In genomic region chr17:50719144-50719923, GRCh38 we compare ENCODE assay signal across 8 cellular contexts. TPM values are rescaled to one million over a fixed set of nuclear protein-coding genes. Genes with fewer than 3 reads are reported as not detected.
A peak's percentile ranks its signal among the peaks of the same experiment; 100 is the strongest.
DNase-seq lines count a peak whose midpoint lies in the region; ATAC-seq and TF ChIP-seq lines count a peak whose summit lies in the region.

Gene LUC7L3 (plus strand): TSS chr17:50719603. CDS start chr17:50719733, 130 bp downstream.

- BruUV-seq in mammary epithelial cell (replicated peaks; lab: Mats Ljungman, UMichigan) = TSS peak; percentile 88

- intact Hi-C loops in mammary epithelial cell (cut with micrococcal nuclease) = loop anchor here (1.0 to 5.0 kb wide), 2 partner anchors 12 to 233 kb away; partner anchors contain the start of gene ANKRD40

- peak; percentile 92 for ATAC-seq in HG03175 (IDR thresholded peaks at IDR 0.05; ENCODE audit: unreplicated experiment)

- H3K36me3 ChIP-seq in mammary epithelial cell (ENCODE audit: insufficient read depth, low read length) = peaks cover 3% of the 10 kb centered on the region

- H3K9ac ChIP-seq in mammary epithelial cell (ENCODE audit: insufficient read depth, low read length) = peak within 1 kb of the TSS; percentile 98

- TF ChIP-seq CTCF in AG04450 (IDR thresholded peaks at IDR 0.05; ENCODE audit: low read depth, low read length) (no peak), WI38 (IDR thresholded peaks at IDR 0.05; ENCODE audit: low read depth, low read length) (no peak), mammary epithelial cell (conservative IDR thresholded peaks at IDR 0.05 in 1 of 2, IDR thresholded peaks at IDR 0.05 in 1 of 2; ENCODE audit: extremely low read depth in 1 of 2, insufficient read depth in 1 of 2, low read depth in 1 of 2, low read length in 2 of 2) (no peak)

- peak; percentile 93 for TF ChIP-seq POLR2A in GM18951 (IDR thresholded peaks at IDR 0.05; ENCODE audit: extremely low read depth, insufficient read depth, insufficient read length)

- no peaks in the 10 kb centered on the region for H3K36me3 Mint-ChIP-seq in immature natural killer cell

- peak within 1 kb of the TSS; percentile 96 for H2AFZ ChIP-seq in mammary epithelial cell (ENCODE audit: low read depth, low read length)

- peaks cover 18% of the 10 kb centered on the region for H3K4me1 ChIP-seq in mammary epithelial cell (ENCODE audit: insufficient read depth, low read length)

- WGBS in mammary epithelial cell (ENCODE audit: low coverage, missing lambda C conversion rate) = 11% methylated on average over 15 of the region's 76 CpGs

- peak within 1 kb of the TSS; percentile 99 for H3K4me2 ChIP-seq in mammary epithelial cell (ENCODE audit: insufficient read depth, low read depth, low read length)

- H3K4me3 ChIP-seq in AG04450 (ENCODE audit: low read depth, low read length) (peak within 1 kb of the TSS; percentile 93), WI38 (ENCODE audit: low read depth, low read length) (peak within 1 kb of the TSS; percentile 96), mammary epithelial cell (replicated peaks in 1 of 3; ENCODE audit: insufficient read depth in 1 of 3, low read depth in 2 of 3, low read length in 3 of 3) (peak within 1 kb of the TSS; percentile 85 to 99 (median 86))

- H3K27ac Mint-ChIP-seq in immature natural killer cell = peak within 1 kb of the TSS; percentile 94 to 99 (median 98)

- H4K20me1 ChIP-seq in mammary epithelial cell (ENCODE audit: insufficient read depth, low read length) = peaks cover 16% of the 10 kb centered on the region

- H3K9me3 Mint-ChIP-seq in immature natural killer cell = no peaks in the 10 kb centered on the region

- H3K9me3 ChIP-seq in AG04450 (ENCODE audit: control insufficient read depth, insufficient read depth, low read length) (no peaks in the 10 kb centered on the region), mammary epithelial cell (replicated peaks; ENCODE audit: insufficient read depth, low read length) (no peaks in the 10 kb centered on the region)

- POLR2A ChIA-PET in AG04450 (lab: Yijun Ruan, JAX) = interaction anchor here (0.5 to 1.6 kb wide), 8 partner anchors 8 to 168 kb away, joined by 3 to 19 read pairs (median 6); partner anchors contain the start of genes ANKRD40 and TOB1

- H3K27me3 ChIP-seq in AG04450 (ENCODE audit: control insufficient read depth, insufficient read depth, low read length) (no peaks in the 10 kb centered on the region), mammary epithelial cell (ENCODE audit: insufficient read depth, low read length) (no peaks in the 10 kb centered on the region)

- peaks cover 12 to 14% (median 12%) of the 10 kb centered on the region in 3 donors for H3K27me3 Mint-ChIP-seq in immature natural killer cell (ENCODE audit: low read depth in 3 of 3)

- H3K79me2 ChIP-seq in mammary epithelial cell (ENCODE audit: insufficient read depth, low read length) = peaks cover 50% of the 10 kb centered on the region

- peaks cover 44 to 46% of the 10 kb centered on the region in 2 donors for H3K4me1 Mint-ChIP-seq in immature natural killer cell

- peak within 1 kb of the TSS; percentile 84 to 99 (median 98) for H3K4me3 Mint-ChIP-seq in immature natural killer cell

- DNase-seq in AG04450 (ENCODE audit: low read depth, low spot score) (peak; percentile 78), NCI-H2227 treated with DMSO at 0.1 percent for 48 hours (lab: John Stamatoyannopoulos, UW) (peak; percentile 95), mammary epithelial cell (peak; percentile 95), immature natural killer cell (peak; percentile 92 to 94 (median 92)), smooth muscle cell of the brain vasculature (ENCODE audit: low read depth, low spot score) (peak; percentile 80)

- H3K27ac ChIP-seq in AG04450 (ENCODE audit: low read depth, low read length) = peak within 1 kb of the TSS; percentile 96
- peak within 1 kb of the TSS; percentile 97 for H3K27ac ChIP-seq in mammary epithelial cell (ENCODE audit: insufficient read depth, low read depth, low read length)

- dilution Hi-C loops in mammary epithelial cell (cut with HindIII; ENCODE audit: low sequenced_read_pairs) = no loop called here

- CTCF ChIA-PET in AG04450 (lab: Charles Lee) (no interaction called here), mammary epithelial cell (lab: Charles Lee; ENCODE audit: low non-redundant PET) (no interaction called here)

- in situ Hi-C loops in GM18951 (cut with MboI; ENCODE audit: low sequenced_read_pairs, unreplicated experiment) (no loop called here), mammary epithelial cell (cut with MboI; ENCODE audit: low sequenced_read_pairs in 2 of 2) (no loop called here)

RNA-seq across cellular contexts. Expression of gene LUC7L3, which starts in this region (rescaled TPM):
- 70.6 and 120 TPM in 2 replicates for polyA plus RNA-seq in AG04450 (2011; rRNA removed)
- 11.0 and 15.2 TPM in 2 replicates for polyA minus RNA-seq in AG04450 (2011; rRNA and poly(A)+ RNA removed)
- 10 to 100 TPM; 13.5 to 83.9 TPM for total RNA-seq in mammary epithelial cell
- polyA plus RNA-seq in mammary epithelial cell = 54.1 TPM
- polyA minus RNA-seq in mammary epithelial cell = 21.9 TPM
- polyA plus RNA-seq in immature natural killer cell = 10 to 100 TPM; 29.2 to 77.8 (median 30.0) TPM

Comparison
In these comparisons a context has a peak if more than half of its experiments do, and no peak if none do; other contexts are left out.
1. Peak in every context shown above with its lines: DNase-seq, ATAC-seq, H3K4me3 ChIP-seq and H3K27ac ChIP-seq.